Comparison of ENCODE assay signal across 9 cellular contexts in the genomic region with DNA sequence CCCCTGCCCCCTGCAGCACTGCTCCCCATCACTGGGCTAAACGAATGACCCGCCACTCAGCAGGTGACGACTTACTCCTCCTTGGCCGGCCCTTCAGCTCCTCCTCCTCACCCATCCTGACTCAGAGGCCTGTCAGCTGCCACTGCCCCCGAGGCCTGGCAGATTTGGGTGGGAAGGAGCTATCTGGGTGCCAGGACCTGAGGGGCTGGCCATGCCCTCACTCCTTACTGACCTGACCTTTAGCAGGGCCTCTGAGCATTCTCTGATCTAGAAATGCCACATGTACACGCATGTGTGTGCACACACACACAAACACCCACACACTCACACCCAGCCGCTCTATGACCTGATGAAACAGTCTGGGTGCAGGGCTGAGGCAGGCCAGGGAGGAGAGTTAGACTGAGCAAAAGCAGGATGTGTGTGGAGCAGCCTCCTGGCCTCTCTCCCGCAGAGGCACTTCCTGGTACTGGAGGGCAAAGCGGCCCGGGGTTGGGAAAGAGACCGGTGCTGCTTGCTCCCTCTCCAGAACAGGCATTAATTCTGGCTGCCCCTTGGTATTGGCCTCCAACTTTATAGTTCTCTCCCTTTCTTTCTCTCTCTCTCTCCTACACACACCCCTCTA.
DNase-seq lines count a peak whose midpoint lies in the region; ATAC-seq, FAIRE-seq and TF ChIP-seq lines count a peak whose summit lies in the region.
"Had no signal": no experiment of that assay in that cellular context is flagged by ENCODE, and none has a peak within 500 bp of the region (broad histone marks: within the 10 kb centered on the region; RNA-seq: fewer than 3 reads in every experiment).

No MANE protein-coding gene starts in this region.

- TF ChIP-seq POLR2A in GM12891 (IDR thresholded peaks at IDR 0.05; ENCODE audit: low read depth, low read length) = no peak
- no peak for TF ChIP-seq POLR2A in K562 (conservative IDR thresholded peaks at IDR 0.05)

- H3K9me1 ChIP-seq in K562 (ENCODE audit: control insufficient read depth, insufficient read depth, low read length) = no peaks in the 10 kb centered on the region

- H3K36me3 Mint-ChIP-seq in stimulated activated naive B cell treated with anti-CD40 and anti-IgM and Interleukin-4, amounts not matched to agents 10 μg/mL and 1 μg/mL and 100 μg/mL, for 72 hours = no peaks in the 10 kb centered on the region

- no peaks in the 10 kb centered on the region for H3K79me2 ChIP-seq in K562 (ENCODE audit: control insufficient read depth, insufficient read depth, low read length)

- POLR2A ChIA-PET in K562 (lab: Yijun Ruan, JAX) = no interaction called here

- H3K4me1 ChIP-seq in K562 (replicated peaks in 1 of 2; ENCODE audit: control insufficient read depth in 2 of 2, insufficient read depth in 2 of 2, low read length in 2 of 2) = peaks cover 14 to 36% of the 10 kb centered on the region in 2 experiments

- in situ Hi-C loops in K562 (cut with MboI) = no loop called here

- intact Hi-C loops in K562 (cut with micrococcal nuclease) = no loop called here

- no peaks in the 10 kb centered on the region for H3K36me3 ChIP-seq in K562 (ENCODE audit: control insufficient read depth, insufficient read depth, low read length)

- H4K20me1 ChIP-seq in K562 (replicated peaks; ENCODE audit: control insufficient read depth, insufficient read depth, low read length) = no peaks in the 10 kb centered on the region; the same call in 1 of the 2 replicates

- H3K9me3 ChIP-seq in K562 (replicated peaks; ENCODE audit: control insufficient read depth, insufficient read depth, low read depth, low read length) = no peaks in the 10 kb centered on the region

- H3K4me2 ChIP-seq in K562 (ENCODE audit: insufficient read depth, low read length) = 0 out of 2 replicates have a peak overlapping the region, but pooled peaks have one; percentile 4

- no peak for TF ChIP-seq RAD21 in K562 (CRISPR knock-in tag; conservative IDR thresholded peaks at IDR 0.05 in 1 of 2, IDR thresholded peaks at IDR 0.05 in 1 of 2)

- ATAC-seq in HG02973 (IDR thresholded peaks at IDR 0.05; ENCODE audit: unreplicated experiment) (peak; percentile 8), K562 (peak; percentile 41), GM18519 (IDR thresholded peaks at IDR 0.05; ENCODE audit: low FRiP score, unreplicated experiment) (no peak)
- peak; percentile 46 to 68 for ATAC-seq in stimulated activated naive B cell treated with anti-CD40 and anti-IgM and Interleukin-4, amounts not matched to agents 10 μg/mL and 1 μg/mL and 100 μg/mL, for 72 hours (replicated peaks)

- TF ChIP-seq EP300 in K562 (IDR thresholded peaks at IDR 0.05; ENCODE audit: low read length) = no peak

- H3K4me3 ChIP-seq in K562 = no peak overlapping the region

- no TSS peak for BruUV-seq in K562 (replicated peaks; lab: Mats Ljungman, UMichigan)

- H3K27me3 Mint-ChIP-seq in stimulated activated naive B cell treated with anti-CD40 and anti-IgM and Interleukin-4, amounts not matched to agents 10 μg/mL and 1 μg/mL and 100 μg/mL, for 72 hours = no peaks in the 10 kb centered on the region

- no peaks in the 10 kb centered on the region for H3K27me3 ChIP-seq in K562 (ENCODE audit: control insufficient read depth in 2 of 2, insufficient read depth in 2 of 2, low read length in 2 of 2)

- no peak overlapping the region; the same call in 2 of the 3 replicates for H3K27ac ChIP-seq in K562 (ENCODE audit: extremely low read depth, low read depth, low read length)

- FAIRE-seq in GM12891 (lab: Jason Lieb, UNC) (no peak), K562 (lab: Jason Lieb, UNC) (no peak)
- FAIRE-seq: TTC549 had no signal

- WGBS in K562 (ENCODE audit: insufficient coverage, low coverage, missing lambda C conversion rate) = 46% methylated on average over 9 of the region's 11 CpGs

- no peak for DNase-seq in GM12891 (ENCODE audit: insufficient read length, low spot score)
- DNase-seq in SIG-M5 (lab: John Stamatoyannopoulos, UW) = peak; percentile 79
- no peak for DNase-seq in K562 (ENCODE audit: extremely low read depth in 1 of 4, low spot score in 3 of 4)
- DNase-seq in left kidney (ENCODE audit: low read depth, low spot score) = peak; percentile 40
- no peak for DNase-seq in stimulated activated naive B cell treated with anti-CD40 and anti-IgM and Interleukin-4, amounts not matched to agents 10 μg/mL and 1 μg/mL and 100 μg/mL, for 72 hours
- no peak for DNase-seq in NCI-H1417 treated with DMSO at 0.1 percent for 48 hours (lab: John Stamatoyannopoulos, UW)

- peak overlapping the region; percentile 18 to 69; a peak in 3 of 4 replicates for H3K9ac ChIP-seq in K562 (ENCODE audit: insufficient read depth in 1 of 2, low read depth in 2 of 2, low read length in 2 of 2)

- peak overlapping the region; percentile 61 to 68 for H3K4me3 Mint-ChIP-seq in stimulated activated naive B cell treated with anti-CD40 and anti-IgM and Interleukin-4, amounts not matched to agents 10 μg/mL and 1 μg/mL and 100 μg/mL, for 72 hours

- no peak for TF ChIP-seq CTCF in K562 (IDR thresholded peaks at IDR 0.05 in 2 of 3, conservative IDR thresholded peaks at IDR 0.05 in 1 of 3; ENCODE audit: insufficient read depth in 2 of 3, low read depth in 1 of 3, low read length in 3 of 3)

- H3K9me3 Mint-ChIP-seq in stimulated activated naive B cell treated with anti-CD40 and anti-IgM and Interleukin-4, amounts not matched to agents 10 μg/mL and 1 μg/mL and 100 μg/mL, for 72 hours = no peaks in the 10 kb centered on the region

- peak overlapping the region; percentile 88 for H2AFZ ChIP-seq in K562 (ENCODE audit: low read depth, low read length)

- H3K4me1 Mint-ChIP-seq in stimulated activated naive B cell treated with anti-CD40 and anti-IgM and Interleukin-4, amounts not matched to agents 10 μg/mL and 1 μg/mL and 100 μg/mL, for 72 hours = peaks cover 39 to 59% of the 10 kb centered on the region in 2 donors

- peak overlapping the region; percentile 94 for H3K27ac Mint-ChIP-seq in stimulated activated naive B cell treated with anti-CD40 and anti-IgM and Interleukin-4, amounts not matched to agents 10 μg/mL and 1 μg/mL and 100 μg/mL, for 72 hours

- CTCF ChIA-PET in K562 (lab: Yijun Ruan, JAX; ENCODE audit: low intra/inter-chr PET ratio) = no interaction called here

TF ChIP-seq in GM12891, 5 proteins besides CTCF, POLR2A, EP300 and RAD21:
- TF ChIP-seq TAF1 (IDR thresholded peaks at IDR 0.05; ENCODE audit: low read depth, low read length) (no peak), PAX5 (IDR thresholded peaks at IDR 0.05; ENCODE audit: insufficient read depth, low read length, severe bottlenecking) (no peak), SPI1 (IDR thresholded peaks at IDR 0.05; ENCODE audit: low read depth, low read length) (no peak), POU2F2 (IDR thresholded peaks at IDR 0.05; ENCODE audit: low read depth, low read length) (0 out of 2 replicates have a peak, but pooled peaks have one; percentile 18), POLR2AphosphoS5 (IDR thresholded peaks at IDR 0.05; ENCODE audit: low read depth, low read length) (no peak)

TF ChIP-seq in K562, 482 proteins besides CTCF, POLR2A, EP300 and RAD21 (continues in another document):
- peak in 1 of 2 experiments; percentile 11; a peak in 1 of 4 replicates for TF ChIP-seq KDM1A (IDR thresholded peaks at IDR 0.05)
- TF ChIP-seq, protein P1, sequence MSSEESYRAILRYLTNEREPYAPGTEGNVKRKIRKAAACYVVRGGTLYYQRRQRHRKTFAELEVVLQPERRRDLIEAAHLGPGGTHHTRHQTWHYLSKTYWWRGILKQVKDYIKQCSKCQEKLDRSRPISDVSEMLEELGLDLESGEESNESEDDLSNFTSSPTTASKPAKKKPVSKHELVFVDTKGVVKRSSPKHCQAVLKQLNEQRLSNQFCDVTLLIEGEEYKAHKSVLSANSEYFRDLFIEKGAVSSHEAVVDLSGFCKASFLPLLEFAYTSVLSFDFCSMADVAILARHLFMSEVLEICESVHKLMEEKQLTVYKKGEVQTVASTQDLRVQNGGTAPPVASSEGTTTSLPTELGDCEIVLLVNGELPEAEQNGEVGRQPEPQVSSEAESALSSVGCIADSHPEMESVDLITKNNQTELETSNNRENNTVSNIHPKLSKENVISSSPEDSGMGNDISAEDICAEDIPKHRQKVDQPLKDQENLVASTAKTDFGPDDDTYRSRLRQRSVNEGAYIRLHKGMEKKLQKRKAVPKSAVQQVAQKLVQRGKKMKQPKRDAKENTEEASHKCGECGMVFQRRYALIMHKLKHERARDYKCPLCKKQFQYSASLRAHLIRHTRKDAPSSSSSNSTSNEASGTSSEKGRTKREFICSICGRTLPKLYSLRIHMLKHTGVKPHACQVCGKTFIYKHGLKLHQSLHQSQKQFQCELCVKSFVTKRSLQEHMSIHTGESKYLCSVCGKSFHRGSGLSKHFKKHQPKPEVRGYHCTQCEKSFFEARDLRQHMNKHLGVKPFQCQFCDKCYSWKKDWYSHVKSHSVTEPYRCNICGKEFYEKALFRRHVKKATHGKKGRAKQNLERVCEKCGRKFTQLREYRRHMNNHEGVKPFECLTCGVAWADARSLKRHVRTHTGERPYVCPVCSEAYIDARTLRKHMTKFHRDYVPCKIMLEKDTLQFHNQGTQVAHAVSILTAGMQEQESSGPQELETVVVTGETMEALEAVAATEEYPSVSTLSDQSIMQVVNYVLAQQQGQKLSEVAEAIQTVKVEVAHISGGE (CRISPR knock-in tag; IDR thresholded peaks at IDR 0.05) = no peak
- peak; percentile 73 for TF ChIP-seq EGR1 (conservative IDR thresholded peaks at IDR 0.05)
- TF ChIP-seq, protein P2, sequence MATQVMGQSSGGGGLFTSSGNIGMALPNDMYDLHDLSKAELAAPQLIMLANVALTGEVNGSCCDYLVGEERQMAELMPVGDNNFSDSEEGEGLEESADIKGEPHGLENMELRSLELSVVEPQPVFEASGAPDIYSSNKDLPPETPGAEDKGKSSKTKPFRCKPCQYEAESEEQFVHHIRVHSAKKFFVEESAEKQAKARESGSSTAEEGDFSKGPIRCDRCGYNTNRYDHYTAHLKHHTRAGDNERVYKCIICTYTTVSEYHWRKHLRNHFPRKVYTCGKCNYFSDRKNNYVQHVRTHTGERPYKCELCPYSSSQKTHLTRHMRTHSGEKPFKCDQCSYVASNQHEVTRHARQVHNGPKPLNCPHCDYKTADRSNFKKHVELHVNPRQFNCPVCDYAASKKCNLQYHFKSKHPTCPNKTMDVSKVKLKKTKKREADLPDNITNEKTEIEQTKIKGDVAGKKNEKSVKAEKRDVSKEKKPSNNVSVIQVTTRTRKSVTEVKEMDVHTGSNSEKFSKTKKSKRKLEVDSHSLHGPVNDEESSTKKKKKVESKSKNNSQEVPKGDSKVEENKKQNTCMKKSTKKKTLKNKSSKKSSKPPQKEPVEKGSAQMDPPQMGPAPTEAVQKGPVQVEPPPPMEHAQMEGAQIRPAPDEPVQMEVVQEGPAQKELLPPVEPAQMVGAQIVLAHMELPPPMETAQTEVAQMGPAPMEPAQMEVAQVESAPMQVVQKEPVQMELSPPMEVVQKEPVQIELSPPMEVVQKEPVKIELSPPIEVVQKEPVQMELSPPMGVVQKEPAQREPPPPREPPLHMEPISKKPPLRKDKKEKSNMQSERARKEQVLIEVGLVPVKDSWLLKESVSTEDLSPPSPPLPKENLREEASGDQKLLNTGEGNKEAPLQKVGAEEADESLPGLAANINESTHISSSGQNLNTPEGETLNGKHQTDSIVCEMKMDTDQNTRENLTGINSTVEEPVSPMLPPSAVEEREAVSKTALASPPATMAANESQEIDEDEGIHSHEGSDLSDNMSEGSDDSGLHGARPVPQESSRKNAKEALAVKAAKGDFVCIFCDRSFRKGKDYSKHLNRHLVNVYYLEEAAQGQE (CRISPR knock-in tag; IDR thresholded peaks at IDR 0.05; ENCODE audit: low read depth) = no peak

Comparison
In these comparisons a context has a peak if more than half of its experiments do, and no peak if none do; other contexts are left out.
1. DNase-seq: peak in SIG-M5 (single experiment) and left kidney (single experiment); none in GM12891 (single experiment), K562 (0 of 4), stimulated activated naive B cell treated with anti-CD40 and anti-IgM and Interleukin-4, amounts not matched to agents 10 μg/mL and 1 μg/mL and 100 μg/mL, for 72 hours (single experiment) and NCI-H1417 treated with DMSO at 0.1 percent for 48 hours (single experiment).